Comparison of ENCODE assay signal across 2 cellular contexts in genomic region chr7:79406371-79406770, GRCh38.
TF ChIP-seq lines count a peak whose summit lies in the region.

No MANE protein-coding gene starts in this region.

TF ChIP-seq in endothelial cell of umbilical vein, 7 proteins besides CTCF, POLR2A, EP300 and RAD21:
- TF ChIP-seq EZH2 (IDR thresholded peaks at IDR 0.05; ENCODE audit: borderline replicate concordance, low read depth, low read length, severe bottlenecking) (no peak), GATA2 (IDR thresholded peaks at IDR 0.05; ENCODE audit: insufficient read depth, insufficient read length, low read depth, low read length) (no peak), MYC (IDR thresholded peaks at IDR 0.05; ENCODE audit: low read depth, low read length) (no peak), JUN (IDR thresholded peaks at IDR 0.05; ENCODE audit: borderline replicate concordance, insufficient read depth, insufficient read length, low read depth) (no peak), POLR2AphosphoS5 (IDR thresholded peaks at IDR 0.05; ENCODE audit: insufficient read depth, low read depth, low read length) (no peak), MAX (IDR thresholded peaks at IDR 0.05; ENCODE audit: insufficient read depth, insufficient read length) (no peak), FOS (IDR thresholded peaks at IDR 0.05; ENCODE audit: borderline replicate concordance, insufficient read depth, low read length) (no peak)
TF ChIP-seq in endothelial cell of umbilical vein: peak in this region for 0.

TF ChIP-seq in HepG2, 621 proteins besides CTCF, POLR2A, EP300 and RAD21:
- no peak for TF ChIP-seq TP53 (CRISPR knock-in tag; conservative IDR thresholded peaks at IDR 0.05)
- 0 out of 2 replicates have a peak, but pooled peaks have one; percentile 48 for TF ChIP-seq ELF3 (CRISPR knock-in tag; IDR thresholded peaks at IDR 0.05)
- TF ChIP-seq MLX (CRISPR knock-in tag; IDR thresholded peaks at IDR 0.05): no peak
- TF ChIP-seq CCDC6 (CRISPR knock-in tag; IDR thresholded peaks at IDR 0.05): no peak
- TF ChIP-seq KDM2A (CRISPR knock-in tag; IDR thresholded peaks at IDR 0.05; ENCODE audit: borderline replicate concordance, low read depth): no peak
- no peak for TF ChIP-seq ZXDC (CRISPR knock-in tag; IDR thresholded peaks at IDR 0.05)
- TF ChIP-seq ZFP36 (IDR thresholded peaks at IDR 0.05; ENCODE audit: borderline replicate concordance, low read depth, low read length, partially characterized antibody): no peak
- no peak for TF ChIP-seq ZNF775 (CRISPR knock-in tag; IDR thresholded peaks at IDR 0.05; ENCODE audit: borderline replicate concordance)
- TF ChIP-seq GFI1 (CRISPR knock-in tag; IDR thresholded peaks at IDR 0.05; ENCODE audit: borderline replicate concordance): no peak
- TF ChIP-seq ZNF205 (CRISPR knock-in tag; IDR thresholded peaks at IDR 0.05): peak; percentile 74; the same call in 1 of the 2 replicates
